Comparison of ENCODE assay signal across 10 cellular contexts in the genomic region with DNA sequence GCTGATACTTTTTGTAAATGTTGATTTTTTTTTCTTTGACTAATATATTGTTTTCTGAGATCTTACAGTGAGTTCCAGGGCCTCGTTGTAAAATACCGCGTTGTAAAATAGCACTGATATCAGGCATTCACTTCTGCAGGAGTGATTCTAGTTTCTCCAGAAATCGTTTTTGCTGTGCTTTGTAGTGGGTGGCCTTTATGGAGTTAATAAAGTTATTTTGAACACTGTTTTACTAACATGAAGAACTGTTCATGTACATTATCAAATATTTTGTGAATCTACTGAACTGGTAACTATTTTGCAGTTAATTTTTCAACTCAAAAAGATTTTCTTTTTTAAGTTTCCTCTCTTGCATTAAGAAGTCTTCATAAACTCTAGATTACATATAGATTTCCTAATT. TPM values are rescaled to one million over a fixed set of nuclear protein-coding genes. Genes with fewer than 3 reads are reported as not detected.
DNase-seq lines count a peak whose midpoint lies in the region; ATAC-seq and TF ChIP-seq lines count a peak whose summit lies in the region.
"Had no signal": no experiment of that assay in that cellular context is flagged by ENCODE, and none has a peak within 500 bp of the region (broad histone marks: within the 10 kb centered on the region; RNA-seq: fewer than 3 reads in every experiment).

No MANE protein-coding gene starts in this region.

- no peaks in the 10 kb centered on the region for H4K20me1 ChIP-seq in OCI-LY1 (ENCODE audit: insufficient read depth, low read length)

- peak overlapping the region; percentile 95 for H3K4me3 Mint-ChIP-seq in activated CD4-positive, alpha-beta T cell treated with anti-CD3 and anti-CD28 coated beads for 36 hours

- no peaks in the 10 kb centered on the region for H3K9me2 ChIP-seq in OCI-LY1 (ENCODE audit: low read depth, low read length)

- peaks cover 22% of the 10 kb centered on the region for H3K4me1 ChIP-seq in OCI-LY1 (ENCODE audit: insufficient read depth, low read length, severe bottlenecking)
- H3K4me1 ChIP-seq in effector memory CD4-positive, alpha-beta T cell (ENCODE audit: control insufficient read depth, insufficient read depth, low read length, poor library complexity, severe bottlenecking), result no peaks in the 10 kb centered on the region
- peaks cover 10% of the 10 kb centered on the region for H3K4me1 ChIP-seq in rectal smooth muscle tissue (ENCODE audit: control insufficient read depth, insufficient read depth, low read length)
- H3K4me1 ChIP-seq: A549 had no signal

- H3K4me2 ChIP-seq in OCI-LY1 (ENCODE audit: low read length), result peak overlapping the region; percentile 79

- no peak overlapping the region for H3K9ac ChIP-seq in OCI-LY1 (ENCODE audit: low read length)
- no peak overlapping the region for H3K9ac ChIP-seq in rectal smooth muscle tissue (ENCODE audit: low read length)

- DNase-seq in activated CD4-positive, alpha-beta T cell treated with anti-CD3 and anti-CD28 coated beads for 36 hours, result no peak
- no peak for DNase-seq in activated CD4-positive, alpha-beta T cell treated with anti-CD3 and anti-CD28 coated beads, Interleukin-2, amount 50 U/mL, for 4 hours
- no peak for DNase-seq in effector memory CD4-positive, alpha-beta T cell
- no peak for DNase-seq in ureter (ENCODE audit: low spot score)
- no peak for DNase-seq in GM13977 (ENCODE audit: low spot score)
- DNase-seq: NCI-H2029 treated with DMSO at 0.1 percent for 48 hours had no signal

- H3K27ac Mint-ChIP-seq in activated CD4-positive, alpha-beta T cell treated with anti-CD3 and anti-CD28 coated beads for 36 hours, result peak overlapping the region; percentile 99

- no peak overlapping the region for H3K27ac ChIP-seq in OCI-LY1 (ENCODE audit: low read depth, low read length, poor library complexity, severe bottlenecking)
- H3K27ac ChIP-seq in effector memory CD4-positive, alpha-beta T cell (ENCODE audit: insufficient read depth, low read length, poor library complexity, severe bottlenecking), result peak overlapping the region; percentile 89
- H3K27ac ChIP-seq in rectal smooth muscle tissue (ENCODE audit: low read depth, low read length), result no peak overlapping the region

- H3K4me3 ChIP-seq in OCI-LY1 (ENCODE audit: low read depth, low read length, poor library complexity, severe bottlenecking) (peak overlapping the region; percentile 77), rectal smooth muscle tissue (ENCODE audit: low read length) (peak overlapping the region; percentile 85)
- H3K4me3 ChIP-seq in effector memory CD4-positive, alpha-beta T cell (ENCODE audit: insufficient read depth, low read depth, low read length, poor library complexity, severe bottlenecking), result no peak overlapping the region

- peaks cover 3% of the 10 kb centered on the region for H3K9me3 Mint-ChIP-seq in activated CD4-positive, alpha-beta T cell treated with anti-CD3 and anti-CD28 coated beads for 36 hours (ENCODE audit: low read depth)

- in situ Hi-C loops in GM13977 (cut with MboI; ENCODE audit: low pct_unique_long_range_greater_than_20kb, low sequenced_read_pairs, unreplicated experiment), result no loop called here

- peaks cover 28% of the 10 kb centered on the region for H3K36me3 Mint-ChIP-seq in activated CD4-positive, alpha-beta T cell treated with anti-CD3 and anti-CD28 coated beads for 36 hours (ENCODE audit: low read depth)

- no peaks in the 10 kb centered on the region for H3F3A ChIP-seq in OCI-LY1 (ENCODE audit: insufficient read depth, low read length)

- POLR2A ChIA-PET in activated CD4-positive, alpha-beta T cell treated with anti-CD3 and anti-CD28 coated beads for 36 hours (lab: Charles Lee), result no interaction called here

- CTCF ChIA-PET in activated CD4-positive, alpha-beta T cell treated with anti-CD3 and anti-CD28 coated beads for 36 hours (lab: Charles Lee), result interaction anchor here (0.9 to 1.5 kb wide), 3 partner anchors 163 to 273 kb away, joined by 3 to 4 read pairs (median 3); no protein-coding TSS in a partner anchor

- ATAC-seq in activated CD4-positive, alpha-beta T cell treated with anti-CD3 and anti-CD28 coated beads for 36 hours, result no peak
- no peak for ATAC-seq in GM21619 (IDR thresholded peaks at IDR 0.05; ENCODE audit: unreplicated experiment)

- peaks cover 32% of the 10 kb centered on the region for H3K4me1 Mint-ChIP-seq in activated CD4-positive, alpha-beta T cell treated with anti-CD3 and anti-CD28 coated beads for 36 hours

- intact Hi-C loops in activated CD4-positive, alpha-beta T cell treated with anti-CD3 and anti-CD28 coated beads for 36 hours (cut with DNase I, micrococcal nuclease), result loop anchor here (5.0 to 10.0 kb wide), 3 partner anchors 112 to 1429 kb away; a partner anchor contains a TSS

- no peak overlapping the region for H2AFZ ChIP-seq in OCI-LY1 (ENCODE audit: low read length)

- H3K27me3 ChIP-seq in OCI-LY1 (ENCODE audit: insufficient read depth, low read length) (no peaks in the 10 kb centered on the region), rectal smooth muscle tissue (ENCODE audit: control insufficient read depth, insufficient read depth, low read length) (no peaks in the 10 kb centered on the region)
- H3K27me3 ChIP-seq in effector memory CD4-positive, alpha-beta T cell (replicated peaks; ENCODE audit: control insufficient read depth, insufficient read depth, low read length, poor library complexity, severe bottlenecking), result no peaks in the 10 kb centered on the region

- H3K36me3 ChIP-seq in OCI-LY1 (ENCODE audit: insufficient read depth, low read length), result peaks cover 22% of the 10 kb centered on the region
- H3K36me3 ChIP-seq in effector memory CD4-positive, alpha-beta T cell (ENCODE audit: control insufficient read depth, insufficient read depth, low read length), result peaks cover 14% of the 10 kb centered on the region
- peaks cover 9% of the 10 kb centered on the region for H3K36me3 ChIP-seq in rectal smooth muscle tissue (ENCODE audit: control insufficient read depth, insufficient read depth, low read length)

- H3K27me3 Mint-ChIP-seq in activated CD4-positive, alpha-beta T cell treated with anti-CD3 and anti-CD28 coated beads for 36 hours, result no peaks in the 10 kb centered on the region

- TF ChIP-seq CTCF in OCI-LY1 (IDR thresholded peaks at IDR 0.05; ENCODE audit: low read length), result no peak
- no peak for TF ChIP-seq CTCF in GM13977 (IDR thresholded peaks at IDR 0.05; ENCODE audit: extremely low read depth, insufficient read depth, missing control alignments)

- peaks cover 13% of the 10 kb centered on the region for H3K79me2 ChIP-seq in OCI-LY1 (ENCODE audit: insufficient read depth, low read length)

- H3K9me3 ChIP-seq in OCI-LY1 (ENCODE audit: low read length), result no peaks in the 10 kb centered on the region
- no peaks in the 10 kb centered on the region for H3K9me3 ChIP-seq in effector memory CD4-positive, alpha-beta T cell (ENCODE audit: control insufficient read depth, low read length)

RNA-seq across cellular contexts. Expression of a gene that starts 1.0 kb away (rescaled TPM):
- total RNA-seq in activated CD4-positive, alpha-beta T cell treated with anti-CD3 and anti-CD28 coated beads for 36 hours, result 10 to 100 TPM; 17.1 to 22.4 TPM
- total RNA-seq in ureter, result 40.5 TPM
